In the genomic region with DNA sequence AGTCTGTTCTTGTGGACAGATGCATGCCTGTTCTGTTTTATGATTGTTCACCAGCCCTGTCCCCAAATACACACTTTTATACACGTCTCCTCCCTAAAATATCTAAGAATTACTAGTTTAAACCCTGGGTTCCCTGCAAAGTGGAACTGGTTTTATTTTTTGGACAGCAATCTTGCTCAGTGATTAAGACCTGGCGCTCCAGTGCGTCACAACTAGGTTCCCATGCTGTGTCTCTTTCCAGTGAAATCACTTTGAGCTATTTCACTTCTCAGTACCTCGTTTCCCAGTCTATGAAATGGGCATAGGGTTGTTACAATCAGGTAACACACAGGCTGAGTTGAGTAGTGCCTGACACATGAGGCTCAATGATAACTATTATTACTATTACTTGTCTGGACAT, we compare ENCODE assay signal across 9 cellular contexts. TPM values are rescaled to one million over a fixed set of nuclear protein-coding genes. Genes with fewer than 3 reads are reported as not detected.
DNase-seq lines count a peak whose midpoint lies in the region; ATAC-seq, FAIRE-seq and TF ChIP-seq lines count a peak whose summit lies in the region.
"Had no signal": no experiment of that assay in that cellular context is flagged by ENCODE, and none has a peak within 500 bp of the region (broad histone marks: within the 10 kb centered on the region; RNA-seq: fewer than 3 reads in every experiment).

No MANE protein-coding gene starts in this region.

- H3K27ac ChIP-seq in RWPE2 (ENCODE audit: poor library complexity, severe bottlenecking) (no peak overlapping the region), esophagus squamous epithelium (peak overlapping the region; percentile 94 to 98 (median 97))

- no peak for TF ChIP-seq POLR2A in esophagus squamous epithelium (IDR thresholded peaks at IDR 0.05)

- H3K4me1 ChIP-seq in RWPE2 (ENCODE audit: insufficient read depth, poor library complexity, severe bottlenecking): peaks cover 7% of the 10 kb centered on the region
- H3K4me1 ChIP-seq in esophagus squamous epithelium: peaks cover 23 to 66% (median 26%) of the 10 kb centered on the region in 3 donors

- WGBS in esophagus squamous epithelium, 2 donors: 71 to 79% methylated on average over 4 of the region's 4 CpGs

- TF ChIP-seq CTCF in GM06990 (IDR thresholded peaks at IDR 0.05; ENCODE audit: insufficient read depth, low read length, poor library complexity, severe bottlenecking) (no peak), RWPE2 (IDR thresholded peaks at IDR 0.05; ENCODE audit: poor library complexity, severe bottlenecking) (no peak), esophagus squamous epithelium (IDR thresholded peaks at IDR 0.05) (no peak), retinal pigment epithelial cell (conservative IDR thresholded peaks at IDR 0.05; ENCODE audit: low read depth, low read length) (no peak)

- H3K27me3 ChIP-seq in GM06990 (replicated peaks; ENCODE audit: control insufficient read depth, insufficient read depth, low read length) (no peaks in the 10 kb centered on the region), RWPE2 (ENCODE audit: insufficient read depth, poor library complexity, severe bottlenecking) (no peaks in the 10 kb centered on the region), esophagus squamous epithelium (no peaks in the 10 kb centered on the region)

- H3K36me3 ChIP-seq in GM06990 (ENCODE audit: control insufficient read depth, insufficient read depth, low read length): peaks cover 5% of the 10 kb centered on the region
- peaks cover 32% of the 10 kb centered on the region for H3K36me3 ChIP-seq in RWPE2 (ENCODE audit: low read depth)
- peaks cover 0 to 18% (median 9%) of the 10 kb centered on the region in 3 donors for H3K36me3 ChIP-seq in esophagus squamous epithelium

- intact Hi-C loops in esophagus squamous epithelium (cut with DNase I): loop anchor here (10.0 kb wide), 1 partner anchor 58 kb away; a partner anchor contains a TSS

- FAIRE-seq in RCC 7860 (lab: Jason Lieb, UNC): no peak

- ATAC-seq in RWPE2 (ENCODE audit: low read depth) (no peak), HG02623 (IDR thresholded peaks at IDR 0.05; ENCODE audit: unreplicated experiment) (no peak)

- DNase-seq in GM06990 (ENCODE audit: extremely low read depth, insufficient read length) (no peak), RWPE2 (ENCODE audit: low spot score) (no peak), esophagus squamous epithelium (lab: John Stamatoyannopoulos, UW) (no peak), retinal pigment epithelial cell (ENCODE audit: low read depth) (no peak), islet precursor cell (no peak), NCI-H1436 (lab: John Stamatoyannopoulos, UW) (no peak), RCC 7860 (ENCODE audit: low spot score) (no peak)
- DNase-seq: NCI-H187 had no signal

- no peaks in the 10 kb centered on the region for H3K9me3 ChIP-seq in RWPE2 (ENCODE audit: severe bottlenecking)
- no peaks in the 10 kb centered on the region for H3K9me3 ChIP-seq in esophagus squamous epithelium

- H3K4me3 ChIP-seq in GM06990 (replicated peaks; ENCODE audit: low read depth, low read length) (peak overlapping the region; percentile 83), RWPE2 (ENCODE audit: severe bottlenecking) (peak overlapping the region; percentile 80), esophagus squamous epithelium (peak overlapping the region; percentile 89 to 95 (median 93)), retinal pigment epithelial cell (ENCODE audit: low read length) (peak overlapping the region; percentile 83)

RNA-seq across cellular contexts. Expression of a gene that starts 1.1 kb away (rescaled TPM):
- 10 to 100 TPM; 36.1 to 74.3 (median 42.5) TPM for total RNA-seq in esophagus squamous epithelium

RNA-seq across cellular contexts. Expression of a gene that starts 30.5 kb away (rescaled TPM):
- 1,000 to 10,000 TPM in 1 of 4 donors, 100 to 1,000 TPM in 3; 121 to 1,349 (median 217) TPM for total RNA-seq in esophagus squamous epithelium
